In the genomic region with DNA sequence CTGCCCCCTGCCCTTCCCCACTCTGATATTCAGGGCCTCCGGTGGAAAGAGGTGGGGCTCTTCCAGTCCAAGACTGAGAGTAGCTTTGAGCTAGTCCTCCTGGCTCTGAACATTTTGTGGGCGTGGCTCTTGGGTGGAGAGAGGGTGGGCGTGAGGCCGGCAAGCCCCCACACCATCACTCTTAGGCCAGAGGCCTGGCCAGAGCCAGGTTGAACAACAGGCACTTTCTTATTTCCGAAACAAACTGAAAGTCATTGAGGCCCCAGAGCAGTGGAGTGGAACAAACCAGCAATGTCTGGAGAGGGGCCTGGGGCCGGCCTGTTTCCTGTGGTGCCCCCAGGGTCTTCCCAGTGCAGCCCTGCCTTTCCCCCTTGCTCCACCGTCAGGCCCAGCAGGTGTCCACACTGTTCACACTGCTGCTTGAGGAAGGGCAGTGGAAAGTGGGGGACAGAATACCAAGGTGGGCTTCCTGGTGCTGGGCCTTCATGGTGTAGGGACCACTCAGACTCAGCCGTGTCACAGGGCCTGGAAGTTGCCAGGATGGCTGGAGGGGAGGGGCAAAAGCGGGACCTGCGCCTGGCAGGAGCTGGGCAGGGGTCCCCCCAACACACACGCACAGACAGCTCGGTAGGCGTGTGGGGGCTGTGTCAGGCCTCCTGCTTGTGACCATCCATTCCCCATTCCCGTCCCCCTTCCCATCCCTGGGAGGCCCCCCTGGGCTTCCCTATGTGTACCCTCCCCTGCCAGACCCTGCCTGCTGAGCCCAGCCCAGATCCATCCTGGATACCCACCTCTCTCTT, we compare ENCODE assay signal across 21 cellular contexts. TPM values are rescaled to one million over a fixed set of nuclear protein-coding genes. Genes with fewer than 3 reads are reported as not detected.
"Had no signal": no experiment of that assay in that cellular context is flagged by ENCODE, and none has a peak within 500 bp of the region (broad histone marks: within the 10 kb centered on the region; RNA-seq: fewer than 3 reads in every experiment).

No MANE protein-coding gene starts in this region.

- H3K9me3 ChIP-seq: gastroesophageal sphincter, heart left ventricle, sigmoid colon, spleen, testis had no signal

- FAIRE-seq: TTC549 had no signal

- H3K4me3 Mint-ChIP-seq: activated CD4-positive, alpha-beta memory T cell treated with anti-CD3 and anti-CD28 coated beads for 36 hours; activated naive CD8-positive, alpha-beta T cell treated with anti-CD3 and anti-CD28 coated beads for 36 hours; stimulated activated memory B cell treated with anti-CD40 and anti-IgM and Interleukin-4, amounts not matched to agents 10 μg/mL and 1 μg/mL and 100 μg/mL, for 72 hours; T-helper 2 cell treated with Interferon-gamma antibody and Interleukin-4, amounts not matched to agents 5 μg/mL and 100 μg/mL, for 36 hours; WTC11 had no signal

- H3K4me1 ChIP-seq: parathyroid adenoma had no signal

- H3K27ac Mint-ChIP-seq: activated CD4-positive, alpha-beta memory T cell treated with anti-CD3 and anti-CD28 coated beads for 36 hours; activated naive CD8-positive, alpha-beta T cell treated with anti-CD3 and anti-CD28 coated beads for 36 hours; stimulated activated memory B cell treated with anti-CD40 and anti-IgM and Interleukin-4, amounts not matched to agents 10 μg/mL and 1 μg/mL and 100 μg/mL, for 72 hours; T-helper 2 cell treated with Interferon-gamma antibody and Interleukin-4, amounts not matched to agents 5 μg/mL and 100 μg/mL, for 36 hours; WTC11 had no signal

- ATAC-seq: esophagus mucosa; gastroesophageal sphincter; heart left ventricle; left ventricle myocardium superior; stimulated activated memory B cell treated with anti-CD40 and anti-IgM and Interleukin-4, amounts not matched to agents 10 μg/mL and 1 μg/mL and 100 μg/mL, for 72 hours; WTC11 had no signal

- H3K27me3 ChIP-seq: testis had no signal

- H3K27ac ChIP-seq: gastroesophageal sphincter, heart left ventricle, parathyroid adenoma, sigmoid colon, spleen, testis had no signal

- H3K4me1 Mint-ChIP-seq: stimulated activated memory B cell treated with anti-CD40 and anti-IgM and Interleukin-4, amounts not matched to agents 10 μg/mL and 1 μg/mL and 100 μg/mL, for 72 hours had no signal

- H3K9me3 Mint-ChIP-seq: activated CD4-positive, alpha-beta memory T cell treated with anti-CD3 and anti-CD28 coated beads for 36 hours; activated naive CD8-positive, alpha-beta T cell treated with anti-CD3 and anti-CD28 coated beads for 36 hours; stimulated activated memory B cell treated with anti-CD40 and anti-IgM and Interleukin-4, amounts not matched to agents 10 μg/mL and 1 μg/mL and 100 μg/mL, for 72 hours; T-helper 2 cell treated with Interferon-gamma antibody and Interleukin-4, amounts not matched to agents 5 μg/mL and 100 μg/mL, for 36 hours; WTC11 had no signal

- H3K36me3 ChIP-seq: gastroesophageal sphincter, heart left ventricle, sigmoid colon, spleen had no signal

- H3K36me3 Mint-ChIP-seq: activated CD4-positive, alpha-beta memory T cell treated with anti-CD3 and anti-CD28 coated beads for 36 hours; activated naive CD8-positive, alpha-beta T cell treated with anti-CD3 and anti-CD28 coated beads for 36 hours; stimulated activated memory B cell treated with anti-CD40 and anti-IgM and Interleukin-4, amounts not matched to agents 10 μg/mL and 1 μg/mL and 100 μg/mL, for 72 hours; WTC11 had no signal

- DNase-seq: activated CD4-positive, alpha-beta memory T cell treated with anti-CD3 and anti-CD28 coated beads for 36 hours; activated CD4-positive, alpha-beta T cell treated with anti-CD3 and anti-CD28 coated beads for 4 hours; activated naive CD8-positive, alpha-beta T cell treated with anti-CD3 and anti-CD28 coated beads for 36 hours; activated T-cell treated with anti-CD3 and anti-CD28 coated beads for 4 hours; cortex of kidney; effector CD4-positive, alpha-beta T cell; heart left ventricle; kidney glomerular epithelial cell; sigmoid colon; spleen; stimulated activated CD4-positive, alpha-beta T cell treated with anti-CD3 and anti-CD28 coated beads, Interleukin-4, amount 100 ng/mL, for 4 hours; testis had no signal

- H3K4me3 ChIP-seq: gastroesophageal sphincter, heart left ventricle, sigmoid colon, testis had no signal

- H3K9ac ChIP-seq: parathyroid adenoma had no signal

RNA-seq across cellular contexts. Expression of a gene that starts 2.9 kb away (rescaled TPM):
- total RNA-seq: activated CD4-positive, alpha-beta memory T cell treated with anti-CD3 and anti-CD28 coated beads for 36 hours; activated naive CD8-positive, alpha-beta T cell treated with anti-CD3 and anti-CD28 coated beads for 36 hours; mononuclear cell had no signal
